In the genomic region with DNA sequence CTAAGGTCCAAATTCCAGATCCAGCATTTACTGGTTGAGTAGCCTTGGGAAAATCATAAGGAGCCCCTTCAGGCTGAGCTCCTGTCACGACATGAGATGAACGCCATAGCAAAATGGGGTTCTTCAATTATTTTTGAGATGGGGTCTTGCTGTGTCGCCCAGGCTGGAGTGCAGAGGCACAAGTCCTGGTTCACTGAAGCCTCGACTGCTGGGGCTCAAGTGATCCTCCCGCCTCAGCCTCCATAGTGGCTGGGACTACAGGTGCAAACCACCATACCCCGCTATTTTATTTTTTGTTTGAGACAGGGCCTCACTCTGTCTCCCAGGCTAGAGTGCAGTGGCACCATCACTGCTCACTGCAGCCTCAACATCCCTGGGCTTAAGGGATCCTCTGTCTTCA, we compare ENCODE assay signal across 1 cellular context.
TF ChIP-seq lines count a peak whose summit lies in the region.

No MANE protein-coding gene starts in this region.

TF ChIP-seq in HEK293, 187 proteins besides CTCF, POLR2A, EP300 and RAD21:
- TF ChIP-seq, protein P1, sequence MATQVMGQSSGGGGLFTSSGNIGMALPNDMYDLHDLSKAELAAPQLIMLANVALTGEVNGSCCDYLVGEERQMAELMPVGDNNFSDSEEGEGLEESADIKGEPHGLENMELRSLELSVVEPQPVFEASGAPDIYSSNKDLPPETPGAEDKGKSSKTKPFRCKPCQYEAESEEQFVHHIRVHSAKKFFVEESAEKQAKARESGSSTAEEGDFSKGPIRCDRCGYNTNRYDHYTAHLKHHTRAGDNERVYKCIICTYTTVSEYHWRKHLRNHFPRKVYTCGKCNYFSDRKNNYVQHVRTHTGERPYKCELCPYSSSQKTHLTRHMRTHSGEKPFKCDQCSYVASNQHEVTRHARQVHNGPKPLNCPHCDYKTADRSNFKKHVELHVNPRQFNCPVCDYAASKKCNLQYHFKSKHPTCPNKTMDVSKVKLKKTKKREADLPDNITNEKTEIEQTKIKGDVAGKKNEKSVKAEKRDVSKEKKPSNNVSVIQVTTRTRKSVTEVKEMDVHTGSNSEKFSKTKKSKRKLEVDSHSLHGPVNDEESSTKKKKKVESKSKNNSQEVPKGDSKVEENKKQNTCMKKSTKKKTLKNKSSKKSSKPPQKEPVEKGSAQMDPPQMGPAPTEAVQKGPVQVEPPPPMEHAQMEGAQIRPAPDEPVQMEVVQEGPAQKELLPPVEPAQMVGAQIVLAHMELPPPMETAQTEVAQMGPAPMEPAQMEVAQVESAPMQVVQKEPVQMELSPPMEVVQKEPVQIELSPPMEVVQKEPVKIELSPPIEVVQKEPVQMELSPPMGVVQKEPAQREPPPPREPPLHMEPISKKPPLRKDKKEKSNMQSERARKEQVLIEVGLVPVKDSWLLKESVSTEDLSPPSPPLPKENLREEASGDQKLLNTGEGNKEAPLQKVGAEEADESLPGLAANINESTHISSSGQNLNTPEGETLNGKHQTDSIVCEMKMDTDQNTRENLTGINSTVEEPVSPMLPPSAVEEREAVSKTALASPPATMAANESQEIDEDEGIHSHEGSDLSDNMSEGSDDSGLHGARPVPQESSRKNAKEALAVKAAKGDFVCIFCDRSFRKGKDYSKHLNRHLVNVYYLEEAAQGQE (tag by site-specific recombination; IDR thresholded peaks at IDR 0.05): no peak
- peak; percentile 86; the same call in 1 of the 2 replicates for TF ChIP-seq ZNF121 (tag by site-specific recombination; IDR thresholded peaks at IDR 0.05)
- no peak for TF ChIP-seq ZNF654 (tag by site-specific recombination; IDR thresholded peaks at IDR 0.05; ENCODE audit: low read depth)
- no peak for TF ChIP-seq ZNF423 (tag by site-specific recombination; IDR thresholded peaks at IDR 0.05)
- TF ChIP-seq ZNF404 (tag by site-specific recombination; IDR thresholded peaks at IDR 0.05): no peak
- TF ChIP-seq ZNF138 (tag by site-specific recombination; IDR thresholded peaks at IDR 0.05; ENCODE audit: borderline replicate concordance): no peak
- no peak for TF ChIP-seq BCL11B (tag by site-specific recombination; IDR thresholded peaks at IDR 0.05; ENCODE audit: low read depth)
- TF ChIP-seq ZNF292 (tag by site-specific recombination; IDR thresholded peaks at IDR 0.05; ENCODE audit: borderline replicate concordance, low read depth): no peak
